In genomic region chr17:52606590-52606989, GRCh38 we compare ENCODE assay signal across 24 cellular contexts.
"Had no signal": no experiment of that assay in that cellular context is flagged by ENCODE, and none has a peak within 500 bp of the region (broad histone marks: within the 10 kb centered on the region; RNA-seq: fewer than 3 reads in every experiment).

No MANE protein-coding gene starts in this region.

- ATAC-seq: gastrocnemius medialis; left cardiac atrium; left lung; mucosa of descending colon; natural killer cell treated with Interleukin-12 subunit alpha and Interleukin-12 subunit beta and Interleukin-15 and Interleukin-18, amount 100 ng/mL, for 72 hours; right lobe of liver had no signal

- H3K27me3 ChIP-seq: colonic mucosa, esophagus squamous epithelium, gastrocnemius medialis, heart left ventricle, hepatocyte, left lung, neutrophil, stomach, thyroid gland, vagina had no signal

- H3K9me3 ChIP-seq: colonic mucosa, esophagus squamous epithelium, gastrocnemius medialis, heart left ventricle, left lung, mucosa of descending colon, neutrophil, right lobe of liver, stomach, thyroid gland, vagina had no signal

- H3K36me3 ChIP-seq: colonic mucosa, esophagus squamous epithelium, gastrocnemius medialis, heart left ventricle, left lung, neutrophil, right lobe of liver, stomach, thyroid gland, vagina had no signal

- H3K4me3 ChIP-seq: colonic mucosa, esophagus squamous epithelium, gastrocnemius medialis, heart left ventricle, hepatocyte, left lung, mucosa of descending colon, right lobe of liver, stomach, thyroid gland, vagina had no signal

- DNase-seq: colonic mucosa; effector CD8-positive, alpha-beta T cell; endodermal cell; esophagus squamous epithelium; gastrocnemius medialis; heart left ventricle; left cardiac atrium; left lung; mesenchymal stem cell; mucosa of descending colon; naive B cell; right lobe of liver; small intestine; stimulated activated CD4-positive, alpha-beta T cell treated with anti-CD3 and anti-CD28 coated beads, Interleukin-15, amount 100 ng/mL, for 24 hours; stimulated activated CD4-positive, alpha-beta T cell treated with anti-CD3 and anti-CD28 coated beads, Interleukin-4, amount 100 ng/mL, for 1 hour; stimulated activated CD8-positive, alpha-beta memory T cell treated with anti-CD3 and anti-CD28 coated beads, Interleukin-4, amount 100 ng/mL, for 48 hours; stimulated activated naive CD4-positive, alpha-beta T cell; stomach; thyroid gland had no signal

- H3K4me1 ChIP-seq: colonic mucosa, esophagus squamous epithelium, gastrocnemius medialis, heart left ventricle, left lung, parathyroid adenoma, right lobe of liver, stomach, thyroid gland, vagina had no signal

- H3K27ac ChIP-seq: colonic mucosa, esophagus squamous epithelium, gastrocnemius medialis, heart left ventricle, hepatocyte, left lung, neutrophil, parathyroid adenoma, right lobe of liver, stomach, thyroid gland, vagina had no signal
